In genomic region chr10:121659236-121659635, GRCh38 we compare ENCODE assay signal across 23 cellular contexts.
"Had no signal": no experiment of that assay in that cellular context is flagged by ENCODE, and none has a peak within 500 bp of the region (broad histone marks: within the 10 kb centered on the region; RNA-seq: fewer than 3 reads in every experiment).

No MANE protein-coding gene starts in this region.

- H3K27ac ChIP-seq: epithelial cell of prostate, esophagus squamous epithelium, gastrocnemius medialis, heart right ventricle, left lung, lower lobe of right lung had no signal

- H3K4me1 ChIP-seq: gastrocnemius medialis, heart right ventricle, left lung, lower lobe of right lung had no signal

- ATAC-seq: effector memory CD8-positive, alpha-beta T cell; esophagus mucosa; gastrocnemius medialis; heart right ventricle; left colon; left lung; left ventricle myocardium superior; lower lobe of right lung had no signal

- H3K4me3 ChIP-seq: esophagus squamous epithelium, gastrocnemius medialis, heart right ventricle, left lung, lower lobe of right lung had no signal

- DNase-seq: cortex of kidney; effector CD8-positive, alpha-beta T cell; effector memory CD8-positive, alpha-beta T cell; endodermal cell; erythroblast; esophagus squamous epithelium; foreskin fibroblast; foreskin melanocyte; gastrocnemius medialis; glutamatergic neuron; head of caudate nucleus; heart right ventricle; hippocampal formation; kidney; kidney glomerular epithelial cell; left colon; left lung; left ventricle myocardium superior; lower lobe of right lung; mesenchymal stem cell; midbrain had no signal

- H3K36me3 ChIP-seq: esophagus squamous epithelium, gastrocnemius medialis, heart right ventricle, left lung, lower lobe of right lung had no signal

- H3K9me3 ChIP-seq: esophagus squamous epithelium, gastrocnemius medialis, heart right ventricle, left lung, lower lobe of right lung had no signal

- H3K27me3 ChIP-seq: esophagus squamous epithelium, heart right ventricle, left lung had no signal
